ENCODE assay signal across 19 cellular contexts in the genomic region with DNA sequence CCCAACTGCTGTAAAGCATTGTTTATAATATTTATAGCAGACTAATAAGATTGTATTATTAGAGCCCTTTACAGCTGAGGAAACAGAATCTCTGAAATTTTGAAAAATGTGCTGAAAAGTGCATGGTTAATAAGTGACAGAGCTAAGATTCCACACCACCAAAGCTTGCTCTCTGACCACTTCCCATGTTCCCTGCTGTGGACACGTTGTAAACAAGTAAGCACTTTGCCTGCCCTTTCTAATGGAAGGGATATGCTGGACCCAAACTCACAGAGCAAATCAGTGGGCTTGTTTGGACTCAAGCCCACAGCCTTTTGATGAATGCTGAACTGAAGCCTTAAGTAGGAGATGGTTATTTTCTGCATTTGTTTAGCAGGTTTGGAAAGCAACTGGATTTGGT.
DNase-seq lines count a peak whose midpoint lies in the region; ATAC-seq and TF ChIP-seq lines count a peak whose summit lies in the region.
"Had no signal": no experiment of that assay in that cellular context is flagged by ENCODE, and none has a peak within 500 bp of the region (broad histone marks: within the 10 kb centered on the region; RNA-seq: fewer than 3 reads in every experiment).

No MANE protein-coding gene starts in this region.

- H3K4me3 ChIP-seq in HUES48 (ENCODE audit: low read depth, low read length) (no peak overlapping the region), smooth muscle cell (no peak overlapping the region)
- H3K4me3 ChIP-seq: suprapubic skin had no signal

- H3K36me3 Mint-ChIP-seq in chondrocyte (ENCODE audit: low read depth): no peaks in the 10 kb centered on the region
- H3K36me3 Mint-ChIP-seq: CD8-positive, alpha-beta memory T cell had no signal

- H3K4me2 ChIP-seq in smooth muscle cell: no peak overlapping the region

- H3K4me1 ChIP-seq in HUES48 (ENCODE audit: control insufficient read depth, insufficient read depth, low read length): peaks cover 7% of the 10 kb centered on the region; the same call in 1 of the 2 replicates
- peaks cover 8% of the 10 kb centered on the region for H3K4me1 ChIP-seq in smooth muscle cell (ENCODE audit: low read depth)
- H3K4me1 ChIP-seq: suprapubic skin had no signal

- no peaks in the 10 kb centered on the region for H3K79me2 ChIP-seq in smooth muscle cell (ENCODE audit: low read depth)

- peak overlapping the region; percentile 27 for H3K27ac Mint-ChIP-seq in chondrocyte (ENCODE audit: unreplicated experiment)
- H3K27ac Mint-ChIP-seq: CD8-positive, alpha-beta memory T cell; effector memory CD8-positive, alpha-beta T cell; nephron progenitor cell had no signal

- 33% methylated on average over 1 of the region's 1 CpG for WGBS in smooth muscle cell (ENCODE audit: low lambda C conversion rate)

- H3K27ac ChIP-seq in HUES48 (ENCODE audit: low read depth, low read length): peak overlapping the region; percentile 20
- peak overlapping the region; percentile 67 for H3K27ac ChIP-seq in smooth muscle cell (ENCODE audit: low read depth)
- H3K27ac ChIP-seq: suprapubic skin had no signal

- H3K27me3 ChIP-seq in HUES48 (ENCODE audit: control insufficient read depth, insufficient read depth, low read length): no peaks in the 10 kb centered on the region
- H3K27me3 ChIP-seq in smooth muscle cell (ENCODE audit: low read depth): no peaks in the 10 kb centered on the region
- H3K27me3 ChIP-seq: suprapubic skin had no signal

- H2AFZ ChIP-seq in smooth muscle cell (ENCODE audit: low read depth): peak overlapping the region; percentile 96

- H3K36me3 ChIP-seq in HUES48 (ENCODE audit: control insufficient read depth, insufficient read depth, low read length): no peaks in the 10 kb centered on the region
- no peaks in the 10 kb centered on the region for H3K36me3 ChIP-seq in smooth muscle cell (ENCODE audit: low read depth)
- H3K36me3 ChIP-seq: suprapubic skin had no signal

- H3K27me3 Mint-ChIP-seq in chondrocyte (ENCODE audit: low read depth): no peaks in the 10 kb centered on the region
- H3K27me3 Mint-ChIP-seq: effector memory CD8-positive, alpha-beta T cell had no signal

- no peak overlapping the region for H3K9ac ChIP-seq in HUES48 (ENCODE audit: low read depth, low read length)
- H3K9ac ChIP-seq in smooth muscle cell (ENCODE audit: low read depth): no peak overlapping the region

- H3K9me3 ChIP-seq in HUES48 (ENCODE audit: control insufficient read depth, insufficient read depth, low read length) (no peaks in the 10 kb centered on the region; the same call in 1 of the 2 replicates), smooth muscle cell (replicated peaks; ENCODE audit: low read depth) (no peaks in the 10 kb centered on the region)

- TF ChIP-seq CTCF in chondrocyte (IDR thresholded peaks at IDR 0.05) (no peak), smooth muscle cell (IDR thresholded peaks at IDR 0.05; ENCODE audit: borderline replicate concordance, insufficient read depth, poor library complexity, severe bottlenecking) (no peak)

- peaks cover 7% of the 10 kb centered on the region for H3F3A ChIP-seq in smooth muscle cell (ENCODE audit: low read depth)

- peaks cover 20% of the 10 kb centered on the region for H3K9me3 Mint-ChIP-seq in chondrocyte (ENCODE audit: low read depth)
- H3K9me3 Mint-ChIP-seq: effector memory CD8-positive, alpha-beta T cell had no signal

- H3K4me3 Mint-ChIP-seq in chondrocyte (ENCODE audit: unreplicated experiment): no peak overlapping the region
- H3K4me3 Mint-ChIP-seq: CD8-positive, alpha-beta memory T cell; effector memory CD8-positive, alpha-beta T cell; nephron progenitor cell had no signal

- H3K4me1 Mint-ChIP-seq in chondrocyte (ENCODE audit: low read depth): peaks cover 12% of the 10 kb centered on the region
- H3K4me1 Mint-ChIP-seq: CD8-positive, alpha-beta memory T cell had no signal

- ATAC-seq in HG03571 (IDR thresholded peaks at IDR 0.05; ENCODE audit: unreplicated experiment) (no peak), GM18517 (IDR thresholded peaks at IDR 0.05; ENCODE audit: unreplicated experiment) (no peak)
- ATAC-seq: effector memory CD8-positive, alpha-beta T cell had no signal

- DNase-seq in chondrocyte (ENCODE audit: low spot score): no peak
- peak; percentile 53 for DNase-seq in kidney glomerular epithelial cell (lab: John Stamatoyannopoulos, UW)
- no peak for DNase-seq in smooth muscle cell (lab: John Stamatoyannopoulos, UW; ENCODE audit: unreplicated experiment)
- DNase-seq in activated effector memory CD4-positive, alpha-beta T cell treated with anti-CD3 and anti-CD28 coated beads, Interleukin-2, amount 50 U/mL, for 16 hours: no peak
- DNase-seq: activated CD4-positive, alpha-beta T cell treated with anti-CD3 and anti-CD28 coated beads, Interleukin-2, amount 50 U/mL, for 1 hour; activated gamma-delta T cell; CD8-positive, alpha-beta memory T cell; DMS79 treated with DMSO at 0.1 percent for 48 hours; effector memory CD8-positive, alpha-beta T cell; Kasumi-1; midbrain; NCI-H1105 treated with DMSO at 0.1 percent for 48 hours; NCI-H524; nephron progenitor cell; T-helper 1 cell had no signal

- H4K20me1 ChIP-seq in smooth muscle cell (ENCODE audit: low read depth): no peaks in the 10 kb centered on the region
